ENCODE assay signal across 21 cellular contexts in the genomic region with DNA sequence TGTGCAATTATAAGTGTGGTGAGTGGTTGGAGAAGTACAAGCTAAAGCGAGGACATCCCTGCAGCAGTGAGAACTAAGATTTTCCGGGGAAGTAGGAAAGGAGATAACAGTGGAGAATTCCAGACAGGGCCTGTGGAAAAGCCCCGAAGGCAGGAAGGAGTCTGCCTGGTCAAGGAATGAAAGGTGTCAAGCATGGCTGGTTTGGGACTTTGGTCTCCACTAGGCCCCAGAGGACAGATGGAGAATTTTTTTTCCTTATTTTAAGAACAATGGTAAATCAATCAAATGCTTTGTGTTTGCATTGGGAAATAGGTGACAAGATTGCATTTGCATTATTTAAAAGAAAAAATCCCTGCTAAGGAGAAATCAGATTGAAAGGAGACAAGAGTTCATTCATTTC.
"Had no signal": no experiment of that assay in that cellular context is flagged by ENCODE, and none has a peak within 500 bp of the region (broad histone marks: within the 10 kb centered on the region; RNA-seq: fewer than 3 reads in every experiment).

No MANE protein-coding gene starts in this region.

- H3K4me3 Mint-ChIP-seq: activated CD4-positive, alpha-beta T cell treated with anti-CD3 and anti-CD28 coated beads, Interleukin-2, amount 10 ng/mL, durations not matched to agents 7 days and 5 days; effector memory CD8-positive, alpha-beta T cell had no signal

- H3K27ac Mint-ChIP-seq: activated CD4-positive, alpha-beta T cell treated with anti-CD3 and anti-CD28 coated beads, Interleukin-2, amount 10 ng/mL, durations not matched to agents 7 days and 5 days; effector memory CD8-positive, alpha-beta T cell; naive B cell had no signal

- H3K27ac ChIP-seq: breast epithelium, epithelial cell of prostate, heart right ventricle, left lung, tibial nerve had no signal

- H3K36me3 ChIP-seq: breast epithelium, heart right ventricle, left lung, tibial nerve had no signal

- DNase-seq: activated CD4-positive, alpha-beta T cell treated with anti-CD3 and anti-CD28 coated beads, Interleukin-2, amount 10 ng/mL, durations not matched to agents 7 days and 5 days; activated CD4-positive, CD25-positive, alpha-beta regulatory T cell; activated CD8-positive, alpha-beta memory T cell treated with anti-CD3 and anti-CD28 coated beads, Interleukin-2, amount 50 U/mL, for 48 hours; activated gamma-delta T cell treated with Interleukin-2 at 50 U/mL for 16 hours; anterior cingulate cortex; dermis blood vessel endothelial cell; effector memory CD8-positive, alpha-beta T cell; heart right ventricle; left lung; mammary epithelial cell; naive B cell; nucleus accumbens; stimulated activated CD4-positive, alpha-beta T cell treated with anti-CD3 and anti-CD28 coated beads, Interleukin-15, amount 100 ng/mL, for 24 hours; stimulated activated CD4-positive, alpha-beta T cell treated with anti-CD3 and anti-CD28 coated beads, Interleukin-4, amount 100 ng/mL, for 24 hours; stimulated activated naive CD4-positive, alpha-beta T cell treated with Interleukin-2 at 50 U/mL for 16 hours; substantia nigra; SW 1271 had no signal

- H3K9me3 Mint-ChIP-seq: activated CD4-positive, alpha-beta T cell treated with anti-CD3 and anti-CD28 coated beads, Interleukin-2, amount 10 ng/mL, durations not matched to agents 7 days and 5 days; effector memory CD8-positive, alpha-beta T cell; naive B cell had no signal

- H3K4me3 ChIP-seq: breast epithelium, heart right ventricle, left lung, skin epidermis, tibial nerve had no signal

- H3K9me3 ChIP-seq: breast epithelium, heart right ventricle, left lung, tibial nerve had no signal

- H3K36me3 Mint-ChIP-seq: naive B cell had no signal

- H3K27me3 ChIP-seq: breast epithelium, heart right ventricle, left lung, tibial nerve had no signal
